11 cellular contexts compared by ENCODE assay signal in the genomic region with DNA sequence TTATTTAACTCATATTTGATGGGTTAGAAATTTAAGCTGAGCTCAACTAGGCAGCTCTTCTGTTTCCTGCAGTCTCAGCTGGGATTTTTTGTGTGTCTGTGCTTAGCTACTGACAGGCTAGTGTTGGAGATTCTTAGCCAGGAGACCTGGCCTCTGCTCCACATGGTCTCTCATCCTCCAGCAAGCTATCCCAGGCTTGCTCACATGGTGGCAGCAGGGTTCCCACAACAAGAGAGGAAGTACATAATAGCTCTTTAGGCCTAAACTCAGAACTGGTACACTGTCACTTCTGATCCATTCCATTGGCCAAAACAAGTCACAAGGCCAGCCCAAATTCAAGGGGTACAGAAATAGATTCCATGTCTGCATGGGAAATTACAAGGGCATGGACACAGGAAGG.
A peak's percentile ranks its signal among the peaks of the same experiment; 100 is the strongest.
DNase-seq lines count a peak whose midpoint lies in the region; ATAC-seq and TF ChIP-seq lines count a peak whose summit lies in the region.
"Had no signal": no experiment of that assay in that cellular context is flagged by ENCODE, and none has a peak within 500 bp of the region (broad histone marks: within the 10 kb centered on the region; RNA-seq: fewer than 3 reads in every experiment).

No MANE protein-coding gene starts in this region.

- peak; percentile 41 for TF ChIP-seq CTCF in GM12873 (IDR thresholded peaks at IDR 0.05; ENCODE audit: insufficient read depth, low read depth, low read length, missing control alignments)
- no peak for TF ChIP-seq CTCF in ovary (IDR thresholded peaks at IDR 0.05)

- TF ChIP-seq POLR2A in erythroblast (IDR thresholded peaks at IDR 0.05; ENCODE audit: low read length): no peak
- TF ChIP-seq POLR2A in ovary (IDR thresholded peaks at IDR 0.05): no peak

- TF ChIP-seq EP300 in ovary (IDR thresholded peaks at IDR 0.05): no peak

- H3K4me3 ChIP-seq in ovary: no peak overlapping the region
- H3K4me3 ChIP-seq: heart right ventricle had no signal

- peak; percentile 8 for DNase-seq in CMK (ENCODE audit: low read depth)
- DNase-seq in NCI-H69 (lab: John Stamatoyannopoulos, UW): peak; percentile 1
- DNase-seq in erythroblast (lab: John Stamatoyannopoulos, UW): peak; percentile 3 to 13
- DNase-seq in dedifferentiated amniotic fluid mesenchymal stem cell (ENCODE audit: extremely low spot score): no peak
- no peak for DNase-seq in ovary
- DNase-seq in 8988T: no peak
- DNase-seq: heart right ventricle; stimulated activated CD4-positive, alpha-beta T cell treated with anti-CD3 and anti-CD28 coated beads, Interleukin-12 subunit alpha, Interleukin-12 subunit beta, amount 100 ng/mL, for 4 hours; stimulated activated naive CD4-positive, alpha-beta T cell treated with Interleukin-2 at 50 U/mL for 16 hours had no signal

- ATAC-seq in GM19023 (IDR thresholded peaks at IDR 0.05; ENCODE audit: unreplicated experiment): no peak
- ATAC-seq: heart right ventricle had no signal

- no peaks in the 10 kb centered on the region for H3K4me1 ChIP-seq in ovary (ENCODE audit: insufficient read depth)
- H3K4me1 ChIP-seq: heart right ventricle had no signal

- no peaks in the 10 kb centered on the region for H3K9me3 ChIP-seq in ovary

- H3K27me3 ChIP-seq in ovary: no peaks in the 10 kb centered on the region
- H3K27me3 ChIP-seq: heart right ventricle had no signal

- H3K36me3 ChIP-seq in ovary: no peaks in the 10 kb centered on the region
- H3K36me3 ChIP-seq: heart right ventricle had no signal

- H3K27ac ChIP-seq in ovary: no peak overlapping the region
- H3K27ac ChIP-seq: heart right ventricle had no signal

- intact Hi-C loops in ovary (cut with DNase I): no loop called here

Comparison
In these comparisons a context has a peak if more than half of its experiments do, and no peak if none do; other contexts are left out.
1. DNase-seq: peak in CMK (single experiment), NCI-H69 (single experiment) and erythroblast (2 of 2); none in dedifferentiated amniotic fluid mesenchymal stem cell (single experiment), ovary (0 of 5) and 8988T (single experiment).